In genomic region chr16:86766700-86767099, GRCh38 we compare ENCODE assay signal across 24 cellular contexts.
DNase-seq lines count a peak whose midpoint lies in the region; ATAC-seq, FAIRE-seq and TF ChIP-seq lines count a peak whose summit lies in the region.
"Had no signal": no experiment of that assay in that cellular context is flagged by ENCODE, and none has a peak within 500 bp of the region (broad histone marks: within the 10 kb centered on the region; RNA-seq: fewer than 3 reads in every experiment).

No MANE protein-coding gene starts in this region.

- no peak overlapping the region for H2BK20ac ChIP-seq in H1 (ENCODE audit: low read length)

- H3K4ac ChIP-seq in H1 (replicated peaks; ENCODE audit: insufficient read length, low read depth, low read length), result no peak overlapping the region

- H3K79me2 ChIP-seq in K562 (ENCODE audit: control insufficient read depth, insufficient read depth, low read length), result no peaks in the 10 kb centered on the region
- H3K79me2 ChIP-seq in H1 (ENCODE audit: control insufficient read depth in 1 of 2, insufficient read depth in 2 of 2, low read length in 2 of 2), result no peaks in the 10 kb centered on the region

- H2AK5ac ChIP-seq in H1 (ENCODE audit: low read depth, low read length), result no peak overlapping the region

- in situ Hi-C loops in K562 (cut with MboI), result no loop called here

- H4K91ac ChIP-seq in H1 (replicated peaks; ENCODE audit: insufficient read length, low read length), result no peak overlapping the region

- DNase-seq in K562 (ENCODE audit: extremely low read depth in 1 of 4, low spot score in 3 of 4) (no peak), H1 (ENCODE audit: low read depth in 1 of 2, low spot score in 2 of 2) (no peak), NCI-H128 (lab: John Stamatoyannopoulos, UW; ENCODE audit: unreplicated experiment) (no peak)
- DNase-seq in activated naive CD8-positive, alpha-beta T cell treated with anti-CD3 and anti-CD28 coated beads for 36 hours, result no peak
- DNase-seq: AML-193; CD4-positive, alpha-beta T cell; CD8-positive, alpha-beta memory T cell; COR-L47; DMS 273 treated with DMSO at 0.1 percent for 48 hours; DMS153; DMS53; DMS79; DND-41; EL; GDM1 had no signal

- H3K36me3 ChIP-seq in HEK293 (ENCODE audit: control insufficient read depth in 2 of 2, insufficient read depth in 1 of 2, low read length in 2 of 2) (no peaks in the 10 kb centered on the region), K562 (ENCODE audit: control insufficient read depth, insufficient read depth, low read length) (no peaks in the 10 kb centered on the region), H1 (ENCODE audit: control insufficient read depth in 2 of 4, insufficient read depth in 4 of 4, low read length in 3 of 4) (no peaks in the 10 kb centered on the region)
- H3K36me3 ChIP-seq: BLaER1 treated with 17β-estradiol and CSF1 and Interleukin-3, amounts not matched to agents 10 nM and 100 nM had no signal

- no peak overlapping the region for H2BK15ac ChIP-seq in H1 (ENCODE audit: low read length)

- no peak for TF ChIP-seq RAD21 in K562 (CRISPR knock-in tag; conservative IDR thresholded peaks at IDR 0.05 in 1 of 2, IDR thresholded peaks at IDR 0.05 in 1 of 2)
- TF ChIP-seq RAD21 in H1 (IDR thresholded peaks at IDR 0.05 in 1 of 2, conservative IDR thresholded peaks at IDR 0.05 in 1 of 2; ENCODE audit: low read depth in 2 of 2, low read length in 2 of 2), result no peak

- H2AFZ ChIP-seq in K562 (ENCODE audit: low read depth, low read length), result no peak overlapping the region
- no peak overlapping the region for H2AFZ ChIP-seq in H1 (ENCODE audit: low read length)

- no peak overlapping the region for H3K23ac ChIP-seq in H1 (ENCODE audit: insufficient read length)

- H3K18ac ChIP-seq in H1 (ENCODE audit: extremely low read depth, low read length), result no peak overlapping the region

- H3K9ac ChIP-seq in K562 (ENCODE audit: insufficient read depth in 1 of 2, low read depth in 2 of 2, low read length in 2 of 2) (no peak overlapping the region), H1 (replicated peaks in 1 of 4; ENCODE audit: extremely low read depth in 1 of 4, low read depth in 3 of 4, low read length in 3 of 4) (no peak overlapping the region)
- H3K9ac ChIP-seq: BLaER1 treated with 17β-estradiol and CSF1 and Interleukin-3, amounts not matched to agents 10 nM and 100 nM had no signal

- no TSS peak for BruUV-seq in K562 (replicated peaks; lab: Mats Ljungman, UMichigan)

- no peaks in the 10 kb centered on the region for H3K9me3 Mint-ChIP-seq in activated naive CD8-positive, alpha-beta T cell treated with anti-CD3 and anti-CD28 coated beads for 36 hours
- H3K9me3 Mint-ChIP-seq: CD4-positive, alpha-beta T cell had no signal

- no peak overlapping the region for H4K8ac ChIP-seq in H1 (ENCODE audit: extremely low read depth, insufficient read depth, low read length)

- no peak overlapping the region for H2BK120ac ChIP-seq in H1 (replicated peaks; ENCODE audit: low read depth, low read length)

- H3K9me1 ChIP-seq in K562 (ENCODE audit: control insufficient read depth, insufficient read depth, low read length), result no peaks in the 10 kb centered on the region

- no peak overlapping the region for H3K56ac ChIP-seq in H1 (replicated peaks; ENCODE audit: insufficient read length, low read depth, low read length)

- H3K36me3 Mint-ChIP-seq in activated naive CD8-positive, alpha-beta T cell treated with anti-CD3 and anti-CD28 coated beads for 36 hours, result no peaks in the 10 kb centered on the region
- H3K36me3 Mint-ChIP-seq: CD8-positive, alpha-beta memory T cell had no signal

- POLR2A ChIA-PET in HEK293 (lab: Yijun Ruan, JAX) (no interaction called here), K562 (lab: Yijun Ruan, JAX) (no interaction called here), H1 (lab: Charles Lee; ENCODE audit: partially characterized antibody) (no interaction called here)

- TF ChIP-seq EP300 in K562 (IDR thresholded peaks at IDR 0.05; ENCODE audit: low read length) (no peak), H1 (IDR thresholded peaks at IDR 0.05; ENCODE audit: borderline replicate concordance in 1 of 2, low read depth in 2 of 2, low read length in 2 of 2) (no peak)

- peaks cover 36% of the 10 kb centered on the region for H3K27me3 Mint-ChIP-seq in activated naive CD8-positive, alpha-beta T cell treated with anti-CD3 and anti-CD28 coated beads for 36 hours

- H3K27ac Mint-ChIP-seq in activated naive CD8-positive, alpha-beta T cell treated with anti-CD3 and anti-CD28 coated beads for 36 hours, result no peak overlapping the region
- H3K27ac Mint-ChIP-seq: B cell; CD4-positive, alpha-beta T cell; CD8-positive, alpha-beta memory T cell had no signal

- H3K4me1 ChIP-seq in HEK293 (ENCODE audit: control insufficient read depth, insufficient read depth, low read length) (no peaks in the 10 kb centered on the region), K562 (replicated peaks in 1 of 2; ENCODE audit: control insufficient read depth in 2 of 2, insufficient read depth in 2 of 2, low read length in 2 of 2) (no peaks in the 10 kb centered on the region), H1 (replicated peaks in 1 of 4; ENCODE audit: control insufficient read depth in 3 of 4, insufficient read depth in 4 of 4, low read length in 3 of 4) (peaks cover 0 to 4% (median 2%) of the 10 kb centered on the region in 4 experiments; a peak in 4 of 7 replicates)

- no peak overlapping the region for H3K4me2 ChIP-seq in K562 (ENCODE audit: insufficient read depth, low read length)
- no peak overlapping the region for H3K4me2 ChIP-seq in H1 (ENCODE audit: insufficient read depth in 1 of 2, low read depth in 2 of 2, low read length in 2 of 2)
- H3K4me2 ChIP-seq: A549; BLaER1 treated with 17β-estradiol and CSF1 and Interleukin-3, amounts not matched to agents 10 nM and 100 nM had no signal

- H3K27me3 ChIP-seq in K562 (ENCODE audit: control insufficient read depth in 2 of 2, insufficient read depth in 2 of 2, low read length in 2 of 2) (peaks cover 7 to 41% of the 10 kb centered on the region in 2 experiments; a peak in 4 of 5 replicates), H1 (replicated peaks in 1 of 4; ENCODE audit: control insufficient read depth in 3 of 4, extremely low read depth in 1 of 4, insufficient read depth in 3 of 4, low read length in 3 of 4) (peaks cover 0 to 2% (median 0%) of the 10 kb centered on the region in 4 experiments; a peak in 3 of 7 replicates)

- no peak overlapping the region for H3K4me3 Mint-ChIP-seq in activated naive CD8-positive, alpha-beta T cell treated with anti-CD3 and anti-CD28 coated beads for 36 hours
- H3K4me3 Mint-ChIP-seq: B cell; CD4-positive, alpha-beta T cell; CD8-positive, alpha-beta memory T cell had no signal

- no peak overlapping the region for H3K14ac ChIP-seq in H1 (ENCODE audit: insufficient read length)

- no peak overlapping the region for H2BK5ac ChIP-seq in H1 (ENCODE audit: low read depth, low read length)

- no peaks in the 10 kb centered on the region for H3K4me1 Mint-ChIP-seq in activated naive CD8-positive, alpha-beta T cell treated with anti-CD3 and anti-CD28 coated beads for 36 hours
- H3K4me1 Mint-ChIP-seq: B cell; CD8-positive, alpha-beta memory T cell had no signal

- intact Hi-C loops in K562 (cut with micrococcal nuclease), result no loop called here

- no peaks in the 10 kb centered on the region for H3K23me2 ChIP-seq in H1 (ENCODE audit: low read depth, low read length)

- H3K27ac ChIP-seq in HEK293 (ENCODE audit: extremely low read depth, low read depth, low read length) (no peak overlapping the region), K562 (ENCODE audit: extremely low read depth, low read depth, low read length) (no peak overlapping the region), H1 (ENCODE audit: low read depth, low read length) (no peak overlapping the region)
- H3K27ac ChIP-seq: 22Rv1; A549; BLaER1 treated with 17β-estradiol and CSF1 and Interleukin-3, amounts not matched to agents 10 nM and 100 nM; C4-2B had no signal

- CTCF ChIA-PET in HEK293 (lab: Yijun Ruan, JAX) (interaction anchor here (0.9 to 1.1 kb wide), 3 partner anchors 26 to 295 kb away, joined by 3 to 4 read pairs (median 3); no protein-coding TSS in a partner anchor), K562 (lab: Yijun Ruan, JAX; ENCODE audit: low intra/inter-chr PET ratio) (no interaction called here), H1 (lab: Charles Lee; ENCODE audit: partially characterized antibody) (interaction anchor here (0.7 kb wide), 1 partner anchor 9 kb away, joined by 3 read pairs; no protein-coding TSS in a partner anchor)

- no peak overlapping the region for H3K4me3 ChIP-seq in HEK293 (ENCODE audit: low read depth, low read length)
- H3K4me3 ChIP-seq in K562, result no peak overlapping the region
- no peak overlapping the region for H3K4me3 ChIP-seq in H1 (ENCODE audit: extremely low read depth in 1 of 4, insufficient read depth in 2 of 4, low read depth in 3 of 4, low read length in 4 of 4)
- H3K4me3 ChIP-seq: A549; BLaER1 treated with 17β-estradiol and CSF1 and Interleukin-3, amounts not matched to agents 10 nM and 100 nM; GM12878 had no signal

- whole genome bisulfite sequencing in K562 (ENCODE audit: insufficient coverage, low coverage, missing lambda C conversion rate), result 0% methylated on average over 2 of the region's 2 CpGs
- 100% methylated on average over 2 of the region's 2 CpGs; no CpG with 5 or more reads in 1 of the 2 experiments for WGBS in H1 (ENCODE audit: extremely low coverage in 1 of 2, insufficient coverage in 1 of 2, insufficient read length in 1 of 2, insufficient replicate concordance in 2 of 2, low coverage in 1 of 2, low lambda C conversion rate in 2 of 2, missing lambda C conversion rate in 1 of 2), 2 experiments

- no peaks in the 10 kb centered on the region for H3K79me1 ChIP-seq in H1 (ENCODE audit: low read depth, low read length)

- H3K9me3 ChIP-seq in HEK293 (ENCODE audit: control insufficient read depth, insufficient read depth, low read depth, low read length) (no peaks in the 10 kb centered on the region), K562 (replicated peaks; ENCODE audit: control insufficient read depth, insufficient read depth, low read depth, low read length) (no peaks in the 10 kb centered on the region), H1 (ENCODE audit: insufficient read depth in 2 of 2, low read depth in 1 of 2, low read length in 1 of 2) (no peaks in the 10 kb centered on the region)
- H3K9me3 ChIP-seq: A549; BLaER1 treated with 17β-estradiol and CSF1 and Interleukin-3, amounts not matched to agents 10 nM and 100 nM had no signal

- TF ChIP-seq POLR2A in K562 (conservative IDR thresholded peaks at IDR 0.05) (no peak), H1 (IDR thresholded peaks at IDR 0.05; ENCODE audit: control extremely low read depth in 1 of 2, low read depth in 2 of 2, low read length in 2 of 2) (no peak)

- FAIRE-seq in K562 (lab: Jason Lieb, UNC), result no peak
- no peak for FAIRE-seq in H1 (lab: Jason Lieb, UNC)
- FAIRE-seq: A549, GM12878, GM12892, GM18507 had no signal

- H4K5ac ChIP-seq in H1 (ENCODE audit: insufficient read length, low read depth, low read length), result no peak overlapping the region

- no peak for ATAC-seq in K562
- ATAC-seq: A549, GM12878 had no signal

- H2BK12ac ChIP-seq in H1 (ENCODE audit: low read depth, low read length), result no peak overlapping the region

- TF ChIP-seq CTCF in HEK293 (tag by site-specific recombination; IDR thresholded peaks at IDR 0.05), result no peak
- no peak for TF ChIP-seq CTCF in K562 (IDR thresholded peaks at IDR 0.05 in 2 of 3, conservative IDR thresholded peaks at IDR 0.05 in 1 of 3; ENCODE audit: insufficient read depth in 2 of 3, low read depth in 1 of 3, low read length in 3 of 3)
- TF ChIP-seq CTCF in H1 (IDR thresholded peaks at IDR 0.05; ENCODE audit: control extremely low read depth in 1 of 3, insufficient read depth in 1 of 3, low read depth in 1 of 3, low read length in 3 of 3), result no peak

- H4K20me1 ChIP-seq in K562 (replicated peaks; ENCODE audit: control insufficient read depth, insufficient read depth, low read length) (no peaks in the 10 kb centered on the region), H1 (replicated peaks in 1 of 2; ENCODE audit: control insufficient read depth in 1 of 2, insufficient read depth in 2 of 2, low read length in 2 of 2) (no peaks in the 10 kb centered on the region)
- H4K20me1 ChIP-seq: BLaER1 treated with 17β-estradiol and CSF1 and Interleukin-3, amounts not matched to agents 10 nM and 100 nM had no signal

Comparison
In these comparisons a context has a peak if more than half of its experiments do, and no peak if none do; other contexts are left out.
1. Of the 44 proteins assayed by ChIP-seq in both K562 and HEK293: peak only in K562: none; only in HEK293: none; in both: ZNF146; in neither: 43.